ENCODE assay signal across 10 cellular contexts in genomic region chr2:37866535-37866934, GRCh38.
"Had no signal": no experiment of that assay in that cellular context is flagged by ENCODE, and none has a peak within 500 bp of the region (broad histone marks: within the 10 kb centered on the region; RNA-seq: fewer than 3 reads in every experiment).

No MANE protein-coding gene starts in this region.

- H3K27ac ChIP-seq: body of pancreas, thyroid gland had no signal

- H3K27me3 ChIP-seq: body of pancreas, thyroid gland, uterus had no signal

- H3K9me3 ChIP-seq: body of pancreas, thyroid gland, uterus had no signal

- H3K4me1 ChIP-seq: thyroid gland had no signal

- DNase-seq: activated CD4-positive, alpha-beta T cell treated with anti-CD3 and anti-CD28 coated beads, Interleukin-2, amount 50 U/mL, for 4 hours; activated naive CD4-positive, alpha-beta T cell treated with anti-CD3 and anti-CD28 coated beads, Interleukin-2, amount 50 U/mL, for 16 hours; activated T-cell treated with anti-CD3 and anti-CD28 coated beads, Interleukin-2, amount 50 U/mL, for 1 hour; amniotic stem cell; body of pancreas; effector memory CD8-positive, alpha-beta T cell; erythroblast; thyroid gland; uterus had no signal

- H3K4me3 ChIP-seq: body of pancreas, thyroid gland, uterus had no signal

- ATAC-seq: activated CD4-positive, CD25-positive, alpha-beta regulatory T cell treated with anti-CD3 and anti-CD28 coated beads, Interleukin-2, amount 50 U/mL, for 24 hours; body of pancreas; effector memory CD8-positive, alpha-beta T cell had no signal

- H3K36me3 ChIP-seq: thyroid gland, uterus had no signal
